ENCODE assay signal across 22 cellular contexts in genomic region chr11:134333951-134334350, GRCh38. TPM values are rescaled to one million over a fixed set of nuclear protein-coding genes. Genes with fewer than 3 reads are reported as not detected.
"Had no signal": no experiment of that assay in that cellular context is flagged by ENCODE, and none has a peak within 500 bp of the region (broad histone marks: within the 10 kb centered on the region; RNA-seq: fewer than 3 reads in every experiment).

No MANE protein-coding gene starts in this region.

- H3K36me3 Mint-ChIP-seq: naive B cell had no signal

- H3K9me3 Mint-ChIP-seq: activated CD8-positive, alpha-beta T cell treated with anti-CD3 and anti-CD28 coated beads for 36 hours; activated naive CD4-positive, alpha-beta T cell treated with anti-CD3 and anti-CD28 coated beads for 36 hours; endodermal cell; naive B cell had no signal

- DNase-seq: activated CD4-positive, alpha-beta T cell treated with anti-CD3 and anti-CD28 coated beads for 4 hours; activated CD8-positive, alpha-beta memory T cell treated with anti-CD3 and anti-CD28 coated beads, Interleukin-2, amount 50 U/mL, for 4 hours; activated CD8-positive, alpha-beta T cell treated with anti-CD3 and anti-CD28 coated beads for 36 hours; activated naive CD4-positive, alpha-beta T cell treated with anti-CD3 and anti-CD28 coated beads for 36 hours; cerebellar nuclear complex; dermis blood vessel endothelial cell; endodermal cell; erythroblast; hippocampal formation; kidney glomerular epithelial cell; midbrain; naive B cell; psoas muscle; stimulated activated CD4-positive, alpha-beta T cell treated with anti-CD3 and anti-CD28 coated beads, Interleukin-4, amount 100 ng/mL, for 1 hour; stimulated activated CD8-positive, alpha-beta memory T cell treated with anti-CD3 and anti-CD28 coated beads, Interleukin-4, amount 100 ng/mL, for 48 hours; stimulated activated naive CD8-positive, alpha-beta T cell treated with anti-CD3 and anti-CD28 coated beads, Interleukin-15, Interleukin-2, amounts not matched to agents 100 U/mL and 50 U/mL, for 24 hours; T1000 had no signal

- H3K27ac ChIP-seq: psoas muscle, suprapubic skin, VCaP had no signal

- H3K27ac Mint-ChIP-seq: activated CD8-positive, alpha-beta T cell treated with anti-CD3 and anti-CD28 coated beads for 36 hours; activated naive CD4-positive, alpha-beta T cell treated with anti-CD3 and anti-CD28 coated beads for 36 hours; endodermal cell had no signal

- H3K4me3 ChIP-seq: psoas muscle, suprapubic skin had no signal

- H3K36me3 ChIP-seq: suprapubic skin had no signal

- ATAC-seq: activated CD8-positive, alpha-beta T cell treated with anti-CD3 and anti-CD28 coated beads for 36 hours; psoas muscle; stimulated activated naive CD8-positive, alpha-beta T cell treated with anti-CD3 and anti-CD28 coated beads, Interleukin-15, Interleukin-2, amounts not matched to agents 100 U/mL and 50 U/mL, for 24 hours had no signal

- H3K27me3 ChIP-seq: suprapubic skin had no signal

- H3K4me3 Mint-ChIP-seq: activated CD8-positive, alpha-beta T cell treated with anti-CD3 and anti-CD28 coated beads for 36 hours had no signal

- H3K9me3 ChIP-seq: psoas muscle, suprapubic skin had no signal

RNA-seq across cellular contexts. Expression of gene GLB1L3, which starts 57.8 kb away (rescaled TPM):
- total RNA-seq: dermis blood vessel endothelial cell, glomerular endothelial cell, omental fat pad, psoas muscle, ureter had no signal
- polyA plus RNA-seq: psoas muscle had no signal
